In the genomic region with DNA sequence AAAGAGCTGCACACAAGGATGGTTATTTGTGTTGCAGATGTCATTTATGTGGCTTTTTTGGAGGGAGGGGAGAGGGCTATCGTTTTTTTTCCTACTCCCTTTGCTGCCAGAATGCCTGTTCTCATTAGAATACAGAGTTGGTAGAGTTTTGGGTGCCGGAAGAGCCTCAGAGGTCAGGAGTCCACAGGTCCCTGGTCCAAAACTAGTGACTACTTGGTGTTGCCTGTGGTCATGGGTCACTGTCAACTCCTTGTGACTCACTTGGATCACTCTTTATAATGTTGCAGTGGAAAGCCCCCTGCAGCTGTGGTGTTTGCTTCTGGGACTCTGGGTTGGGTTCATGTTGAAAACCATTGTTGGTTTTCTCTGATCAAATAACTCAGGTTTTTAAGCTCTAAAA, we compare ENCODE assay signal across 24 cellular contexts.
"Had no signal": no experiment of that assay in that cellular context is flagged by ENCODE, and none has a peak within 500 bp of the region (broad histone marks: within the 10 kb centered on the region; RNA-seq: fewer than 3 reads in every experiment).

No MANE protein-coding gene starts in this region.

- H3K4me1 Mint-ChIP-seq: immature natural killer cell, mesothelial cell of epicardium had no signal

- H3K79me2 ChIP-seq: hepatocyte had no signal

- H3K27ac ChIP-seq: coronary artery, esophagus muscularis mucosa, foreskin keratinocyte, gastroesophageal sphincter, heart left ventricle, hepatocyte, left ventricle myocardium inferior, lower lobe of right lung had no signal

- H2AFZ ChIP-seq: hepatocyte had no signal

- H3K4me1 ChIP-seq: esophagus muscularis mucosa, foreskin keratinocyte, gastroesophageal sphincter, left ventricle myocardium inferior had no signal

- H3K27ac Mint-ChIP-seq: immature natural killer cell, mesothelial cell of epicardium had no signal

- H3K9me3 ChIP-seq: esophagus muscularis mucosa, gastroesophageal sphincter, heart left ventricle, left ventricle myocardium inferior, lower lobe of right lung, mucosa of descending colon had no signal

- DNase-seq: dermis blood vessel endothelial cell; dorsolateral prefrontal cortex; effector CD4-positive, alpha-beta T cell; effector memory CD4-positive, alpha-beta T cell; foreskin keratinocyte; heart left ventricle; hypothalamus; immature natural killer cell; islet precursor cell; kidney; kidney glomerular epithelial cell; left cardiac atrium; left ventricle myocardium inferior; lower lobe of right lung; mesenchymal stem cell; mucosa of descending colon had no signal

- H3K9me3 Mint-ChIP-seq: immature natural killer cell, mesothelial cell of epicardium had no signal

- H3K4me3 Mint-ChIP-seq: immature natural killer cell, mesothelial cell of epicardium had no signal

- H3K36me3 Mint-ChIP-seq: immature natural killer cell, mesothelial cell of epicardium had no signal

- FAIRE-seq: colon, endothelial cell of umbilical vein, frontal cortex, kidney had no signal

- H3K4me3 ChIP-seq: coronary artery, dorsolateral prefrontal cortex, esophagus muscularis mucosa, gastroesophageal sphincter, heart left ventricle, hepatocyte, left ventricle myocardium inferior, lower lobe of right lung, mucosa of descending colon had no signal

- H3K4me2 ChIP-seq: hepatocyte had no signal

- ATAC-seq: foreskin keratinocyte, gastroesophageal sphincter, heart left ventricle, left cardiac atrium, lower lobe of right lung, mucosa of descending colon had no signal

- H3K36me3 ChIP-seq: esophagus muscularis mucosa, gastroesophageal sphincter, heart left ventricle, left ventricle myocardium inferior, lower lobe of right lung had no signal

- H3K27me3 ChIP-seq: dorsolateral prefrontal cortex, esophagus muscularis mucosa, gastroesophageal sphincter, heart left ventricle, hepatocyte had no signal
